ENCODE assay signal across 8 cellular contexts in the genomic region with DNA sequence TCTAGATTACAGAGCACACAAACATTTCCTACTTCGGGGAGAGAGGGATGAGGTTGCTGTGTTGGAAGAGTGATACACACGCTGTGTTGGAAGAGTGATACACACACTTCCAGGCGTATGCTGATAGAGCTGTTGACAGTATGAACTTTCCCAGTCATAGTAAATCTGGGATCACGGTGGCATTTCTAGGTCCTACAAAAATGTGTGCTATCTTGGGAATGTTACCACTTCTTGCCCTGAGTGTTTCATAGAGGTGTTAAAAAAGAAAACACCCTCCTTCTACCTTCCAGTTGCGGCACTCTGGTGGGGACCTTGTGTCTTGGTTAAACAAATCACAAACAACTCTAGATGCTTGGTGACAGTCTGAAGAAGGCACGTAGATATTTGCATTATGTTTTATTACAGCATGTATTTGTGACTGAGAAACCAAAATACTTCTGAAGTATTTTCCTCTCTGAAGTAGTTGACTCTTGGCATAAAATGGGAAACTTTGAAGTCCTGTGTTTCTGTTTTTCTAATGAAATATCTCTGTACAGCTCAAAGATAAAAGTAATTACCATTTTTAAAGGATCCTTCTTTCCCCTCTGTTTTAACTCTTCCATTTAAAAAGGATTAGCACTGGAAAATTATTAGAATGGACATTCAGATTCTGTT. TPM values are rescaled to one million over a fixed set of nuclear protein-coding genes. Genes with fewer than 3 reads are reported as not detected.
DNase-seq lines count a peak whose midpoint lies in the region; ATAC-seq and TF ChIP-seq lines count a peak whose summit lies in the region.

No MANE protein-coding gene starts in this region.

- peak; percentile 15 for DNase-seq in NCI-H510A treated with DMSO at 0.1 percent for 48 hours (lab: John Stamatoyannopoulos, UW)
- no peak for DNase-seq in NCI-H510A (lab: John Stamatoyannopoulos, UW)
- DNase-seq in astrocyte of the hippocampus (ENCODE audit: low read depth, low spot score): peak; percentile 51
- DNase-seq in left lung: no peak
- DNase-seq in thyroid gland: peak in 1 of 2 donors; percentile 30
- no peak for DNase-seq in left lobe of liver (ENCODE audit: low spot score)
- no peak for DNase-seq in Ammon's horn (ENCODE audit: low spot score)
- DNase-seq in islet precursor cell: no peak

- H3K27ac ChIP-seq in left lung (peak overlapping the region; percentile 38 to 40), thyroid gland (peak overlapping the region; percentile 36 to 65 (median 50))

- no peak for TF ChIP-seq POLR2A in thyroid gland (IDR thresholded peaks at IDR 0.05)

- no peaks in the 10 kb centered on the region for H3K9me3 ChIP-seq in left lung
- H3K9me3 ChIP-seq in thyroid gland: no peaks in the 10 kb centered on the region

- WGBS in thyroid gland, 2 donors: 56 to 61% methylated on average over 6 of the region's 6 CpGs

- TF ChIP-seq CTCF in left lung (IDR thresholded peaks at IDR 0.05): no peak
- TF ChIP-seq CTCF in thyroid gland (IDR thresholded peaks at IDR 0.05): no peak

- H3K4me3 ChIP-seq in left lung (no peak overlapping the region), thyroid gland (replicated peaks in 1 of 3) (no peak overlapping the region)

- intact Hi-C loops in left lung (cut with DNase I): loop anchor here (10.0 kb wide), 2 partner anchors 49 to 81 kb away; partner anchors contain the start of gene ARHGAP35 (in 1 of the 2)
- intact Hi-C loops in thyroid gland (cut with DNase I): no loop called here

- H3K27me3 ChIP-seq in left lung (no peaks in the 10 kb centered on the region), thyroid gland (no peaks in the 10 kb centered on the region)

- no peaks in the 10 kb centered on the region for H3K36me3 ChIP-seq in left lung
- no peaks in the 10 kb centered on the region for H3K36me3 ChIP-seq in thyroid gland

- peak; percentile 69 for ATAC-seq in left lung
- no peak for ATAC-seq in left lobe of liver

- H3K4me1 ChIP-seq in left lung (peaks cover 22 to 38% of the 10 kb centered on the region in 2 donors), thyroid gland (peaks cover 31 to 54% of the 10 kb centered on the region in 2 donors)

RNA-seq across cellular contexts. Expression of gene ARHGAP35, which starts 52.5 kb away (rescaled TPM):
- total RNA-seq in left lung: 10 to 100 TPM; 52.6 to 53.4 TPM
- 10 to 100 TPM; 51.2 to 82.9 (median 67.0) TPM for total RNA-seq in thyroid gland
- total RNA-seq in left lobe of liver: 56.9 TPM

Comparison
In these comparisons a context has a peak if more than half of its experiments do, and no peak if none do; other contexts are left out.
1. DNase-seq: peak in NCI-H510A treated with DMSO at 0.1 percent for 48 hours (single experiment) and astrocyte of the hippocampus (single experiment); none in NCI-H510A (single experiment), left lung (0 of 2), left lobe of liver (single experiment), Ammon's horn (single experiment) and islet precursor cell (single experiment).